In genomic region chr16:70659546-70659945, GRCh38 we compare ENCODE assay signal across 20 cellular contexts. TPM values are rescaled to one million over a fixed set of nuclear protein-coding genes. Genes with fewer than 3 reads are reported as not detected.
DNase-seq lines count a peak whose midpoint lies in the region; ATAC-seq, FAIRE-seq and TF ChIP-seq lines count a peak whose summit lies in the region.
"Had no signal": no experiment of that assay in that cellular context is flagged by ENCODE, and none has a peak within 500 bp of the region (broad histone marks: within the 10 kb centered on the region; RNA-seq: fewer than 3 reads in every experiment).

No MANE protein-coding gene starts in this region.

- H3K27ac ChIP-seq in HEK293 (ENCODE audit: extremely low read depth, low read depth, low read length) (no peak overlapping the region), GM12878 (ENCODE audit: control insufficient read depth, insufficient read depth) (no peak overlapping the region)
- H3K27ac ChIP-seq: C4-2B, GM23248 had no signal

- H3K4me3 ChIP-seq in HEK293 (ENCODE audit: low read depth, low read length), result no peak overlapping the region
- H3K4me3 ChIP-seq in GM12878, result no peak overlapping the region
- H3K4me3 ChIP-seq: GM23248 had no signal

- CTCF ChIA-PET in HEK293 (lab: Yijun Ruan, JAX), result interaction anchor here (0.9 kb wide), 1 partner anchor 290 kb away, joined by 4 read pairs; no protein-coding TSS in a partner anchor
- CTCF ChIA-PET in GM12878 (lab: Yijun Ruan, JAX), result interaction anchor here (0.6 to 0.7 kb wide), 3 partner anchors 95 to 290 kb away, joined by 3 to 4 read pairs (median 3); no protein-coding TSS in a partner anchor

- no peaks in the 10 kb centered on the region for H4K20me1 ChIP-seq in GM12878 (ENCODE audit: control insufficient read depth, insufficient read depth)

- TF ChIP-seq POLR2A in GM12878 (IDR thresholded peaks at IDR 0.05; ENCODE audit: low read depth, low read length), result no peak

- no peak for TF ChIP-seq CTCF in HEK293 (tag by site-specific recombination; IDR thresholded peaks at IDR 0.05)
- no peak for TF ChIP-seq CTCF in GM12878 (IDR thresholded peaks at IDR 0.05 in 2 of 3, conservative IDR thresholded peaks at IDR 0.05 in 1 of 3; ENCODE audit: control insufficient read depth in 2 of 3, extremely low read depth in 1 of 3, insufficient read depth in 1 of 3, low read depth in 3 of 3, low read length in 3 of 3)

- H3K4me1 ChIP-seq in HEK293 (ENCODE audit: control insufficient read depth, insufficient read depth, low read length), result no peaks in the 10 kb centered on the region
- no peaks in the 10 kb centered on the region for H3K4me1 ChIP-seq in GM12878 (ENCODE audit: control insufficient read depth, insufficient read depth, low read length)

- H3K4me1 Mint-ChIP-seq in activated T-cell treated with anti-CD3 and anti-CD28 coated beads, Interleukin-2, amount 50 U/mL, for 4 hours (ENCODE audit: low read depth), result no peaks in the 10 kb centered on the region

- DNase-seq in GM12878 (ENCODE audit: low read depth, low spot score) (no peak), mesenteric fat pad (ENCODE audit: low spot score) (peak; percentile 75), HTR-8/SVneo (ENCODE audit: insufficient read length, low spot score) (no peak), NCI-H774 (lab: John Stamatoyannopoulos, UW) (no peak)
- DNase-seq in activated T-cell treated with anti-CD3 and anti-CD28 coated beads, Interleukin-2, amount 50 U/mL, for 4 hours, result no peak
- DNase-seq: AML-193, DND-41, GM23248, KG1, MV-4-11, NCI-H187, NCI-H2107, NCI-H510A treated with DMSO at 0.1 percent for 48 hours, NCI-H82, SIG-M5 had no signal

- ATAC-seq in GM12878, result no peak
- no peak for ATAC-seq in activated T-cell treated with anti-CD3 and anti-CD28 coated beads, Interleukin-2, amount 50 U/mL, for 4 hours
- ATAC-seq in GM19455 (IDR thresholded peaks at IDR 0.05; ENCODE audit: unreplicated experiment), result no peak

- H3K36me3 Mint-ChIP-seq in activated T-cell treated with anti-CD3 and anti-CD28 coated beads, Interleukin-2, amount 50 U/mL, for 4 hours (ENCODE audit: insufficient read depth), result no peaks in the 10 kb centered on the region

- no peak for FAIRE-seq in GM12878 (lab: Jason Lieb, UNC)
- no peak for FAIRE-seq in HTR-8/SVneo (lab: Jason Lieb, UNC)
- FAIRE-seq: G401.6 had no signal

- H3K4me3 Mint-ChIP-seq in activated T-cell treated with anti-CD3 and anti-CD28 coated beads, Interleukin-2, amount 50 U/mL, for 4 hours, result no peak overlapping the region
- H3K4me3 Mint-ChIP-seq: T-helper 1 cell treated with Interleukin-12 subunit alpha and Interleukin-12 subunit beta and Interleukin-4 antibody, amounts not matched to agents 30 μg/mL and 1 μg/mL, for 36 hours had no signal

- no peaks in the 10 kb centered on the region for H3K79me2 ChIP-seq in GM12878 (ENCODE audit: control insufficient read depth, insufficient read depth, low read length)

- no peaks in the 10 kb centered on the region for H3K27me3 Mint-ChIP-seq in activated T-cell treated with anti-CD3 and anti-CD28 coated beads, Interleukin-2, amount 50 U/mL, for 4 hours (ENCODE audit: low read depth)

- H2AFZ ChIP-seq in GM12878 (ENCODE audit: control insufficient read depth, low read depth, low read length), result no peak overlapping the region
- H2AFZ ChIP-seq: GM23248 had no signal

- intact Hi-C loops in GM12878 (cut with micrococcal nuclease; ENCODE audit: unreplicated experiment), result loop anchor here (10.0 kb wide), 1 partner anchor 495 kb away; no protein-coding TSS in a partner anchor

- no peak for TF ChIP-seq EP300 in GM12878 (IDR thresholded peaks at IDR 0.05; ENCODE audit: borderline replicate concordance in 1 of 2, control insufficient read depth in 1 of 2, low read depth in 2 of 2, low read length in 2 of 2)

- 42% methylated on average over 12 of the region's 12 CpGs for WGBS in GM12878 (ENCODE audit: insufficient coverage, insufficient replicate concordance, low lambda C conversion rate, missing lambda C conversion rate)

- SMC1A ChIA-PET in GM12878 (lab: Charles Lee; ENCODE audit: uncharacterized antibody, unreplicated experiment), result no interaction called here

- peaks cover 0 to 16% of the 10 kb centered on the region in 2 experiments; a peak in 1 of 3 replicates for H3K36me3 ChIP-seq in HEK293 (ENCODE audit: control insufficient read depth in 2 of 2, insufficient read depth in 1 of 2, low read length in 2 of 2)
- no peaks in the 10 kb centered on the region for H3K36me3 ChIP-seq in GM12878 (ENCODE audit: control insufficient read depth in 2 of 2, insufficient read depth in 2 of 2, low read length in 1 of 2)

- no peak for TF ChIP-seq RAD21 in GM12878 (IDR thresholded peaks at IDR 0.05; ENCODE audit: insufficient read depth, low read depth, low read length)

- H3K27me3 ChIP-seq in GM12878 (replicated peaks in 1 of 2; ENCODE audit: control insufficient read depth in 2 of 2, insufficient read depth in 2 of 2, low read length in 1 of 2), result no peaks in the 10 kb centered on the region

- H3K9ac ChIP-seq in GM12878 (ENCODE audit: control insufficient read depth, insufficient read depth, low read length), result no peak overlapping the region
- H3K9ac ChIP-seq: GM23248 had no signal

- in situ Hi-C loops in GM12878 (cut with MboI), result no loop called here

- H3K9me3 Mint-ChIP-seq in activated T-cell treated with anti-CD3 and anti-CD28 coated beads, Interleukin-2, amount 50 U/mL, for 4 hours, result no peaks in the 10 kb centered on the region
- H3K9me3 Mint-ChIP-seq: T-helper 1 cell treated with Interleukin-12 subunit alpha and Interleukin-12 subunit beta and Interleukin-4 antibody, amounts not matched to agents 30 μg/mL and 1 μg/mL, for 36 hours had no signal

- H3K9me3 ChIP-seq in HEK293 (ENCODE audit: control insufficient read depth, insufficient read depth, low read depth, low read length) (no peaks in the 10 kb centered on the region), GM12878 (replicated peaks; ENCODE audit: control insufficient read depth, insufficient read depth, low read length) (no peaks in the 10 kb centered on the region)

- POLR2A ChIA-PET in HEK293 (lab: Yijun Ruan, JAX), result no interaction called here
- POLR2A ChIA-PET in GM12878 (lab: Charles Lee), result interaction anchor here (0.7 kb wide), 1 partner anchor 46 kb away, joined by 3 read pairs; no protein-coding TSS in a partner anchor

- H3K4me2 ChIP-seq in GM12878 (ENCODE audit: control insufficient read depth, insufficient read depth), result no peak overlapping the region

- BruUV-seq in GM12878 (replicated peaks; lab: Mats Ljungman, UMichigan), result no TSS peak

- RAD21 ChIA-PET in GM12878 (lab: Charles Lee; ENCODE audit: unreplicated experiment), result no interaction called here

TF ChIP-seq in HEK293, 187 proteins besides CTCF, POLR2A, EP300 and RAD21 (continues in another document):
- TF ChIP-seq ZNF311 (tag by site-specific recombination; IDR thresholded peaks at IDR 0.05; ENCODE audit: borderline replicate concordance), result no peak
- peak; percentile 24; the same call in 1 of the 2 replicates for TF ChIP-seq SP2 (tag by site-specific recombination; IDR thresholded peaks at IDR 0.05)
- TF ChIP-seq FEZF1 (tag by site-specific recombination; IDR thresholded peaks at IDR 0.05), result no peak

RNA-seq across cellular contexts. Expression of gene IL34, which starts 13.2 kb away (rescaled TPM):
- total RNA-seq in GM12878 (2013; cell fraction: nucleolus; rRNA removed), result not detected in 2 replicates
- 0.65 TPM in 1 of 2 replicates, not detected in the other for total RNA-seq in GM12878 (2014; rRNA removed)
- total RNA-seq in GM12878 (2014; rRNA removed; fragmentation: Illumina TruSeq; extraction: Trizol), result not detected in 2 replicates
- not detected in 2 replicates for total RNA-seq in GM12878 (2021)
- polyA plus RNA-seq in GM12878 (2011; ENCODE audit: low read depth), result not detected
- polyA plus RNA-seq in GM12878 (2011; rRNA removed), result not detected in 2 replicates
- polyA plus RNA-seq in GM12878 (2011; cell fraction: cytosol; rRNA removed), result 0.09 TPM in 1 of 2 replicates, not detected in the other
- not detected in 2 replicates for polyA plus RNA-seq in GM12878 (2011; cell fraction: nucleus; rRNA removed)
- polyA plus RNA-seq in GM12878 (2012), result 0.08 TPM in 1 of 2 replicates, not detected in the other
- polyA plus RNA-seq in GM12878 (2014; fragmentation: Illumina TruSeq; extraction: Trizol), result 0.40 TPM in 1 of 2 replicates, not detected in the other
- not detected for polyA plus RNA-seq in GM12878 (2014; fragmentation: Nextera tagmentation; extraction: Ambion mirVana)
- polyA plus RNA-seq in GM12878 (2014; rRNA removed), result 0.27 TPM in 1 of 2 replicates, not detected in the other
- polyA plus RNA-seq in GM12878 (2016; fragmentation: Nextera tagmentation; extraction: Ambion mirVana), result not detected
- not detected in 2 replicates for polyA minus RNA-seq in GM12878 (2011; rRNA and poly(A)+ RNA removed)
- not detected in 2 replicates for polyA minus RNA-seq in GM12878 (2011; cell fraction: cytosol; rRNA and poly(A)+ RNA removed)
- polyA minus RNA-seq in GM12878 (2011; cell fraction: nucleus; rRNA and poly(A)+ RNA removed), result not detected in 2 replicates
- 2.4 TPM for total RNA-seq in mesenteric fat pad
- total RNA-seq in activated T-cell treated with anti-CD3 and anti-CD28 coated beads, Interleukin-2, amount 50 U/mL, for 4 hours, result under 1 TPM; 0.13 to 0.24 (median 0.13) TPM
- total RNA-seq: GM23248 had no signal
- polyA plus RNA-seq: GM23248 had no signal

RNA-seq across cellular contexts. Expression of gene MTSS2, which starts 26.3 kb away (rescaled TPM):
- total RNA-seq in GM12878 (2013; cell fraction: nucleolus; rRNA removed), result 0.21 and 0.27 TPM in 2 replicates
- total RNA-seq in GM12878 (2014; rRNA removed) (under 0.01 and 0.16 TPM in 2 replicates), GM12878 (2014; rRNA removed; fragmentation: Illumina TruSeq; extraction: Trizol) (0.13 TPM in 1 of 2 replicates, not detected in the other), GM12878 (2021) (0.51 and 0.74 TPM in 2 replicates), mesenteric fat pad (50.3 TPM)
- not detected for polyA plus RNA-seq in GM12878 (2011; ENCODE audit: low read depth)
- polyA plus RNA-seq in GM12878 (2011; rRNA removed) (0.01 and 0.05 TPM in 2 replicates), GM12878 (2014; fragmentation: Illumina TruSeq; extraction: Trizol) (0.03 and 0.25 TPM in 2 replicates), GM12878 (2014; fragmentation: Nextera tagmentation; extraction: Ambion mirVana) (not detected), GM12878 (2014; rRNA removed) (0.11 and 0.14 TPM in 2 replicates), GM12878 (2016; fragmentation: Nextera tagmentation; extraction: Ambion mirVana) (not detected)
- polyA plus RNA-seq in GM12878 (2011; cell fraction: cytosol; rRNA removed), result 0.01 and 0.05 TPM in 2 replicates
- 0.24 and 0.76 TPM in 2 replicates for polyA plus RNA-seq in GM12878 (2011; cell fraction: nucleus; rRNA removed)
- polyA plus RNA-seq in GM12878 (2012), result 0.06 and 0.39 TPM in 2 replicates
- not detected in 2 replicates for polyA minus RNA-seq in GM12878 (2011; rRNA and poly(A)+ RNA removed)
- 0.40 and 1.1 TPM in 2 replicates for polyA minus RNA-seq in GM12878 (2011; cell fraction: cytosol; rRNA and poly(A)+ RNA removed)
- polyA minus RNA-seq in GM12878 (2011; cell fraction: nucleus; rRNA and poly(A)+ RNA removed), result 0.48 TPM in 1 of 2 replicates, not detected in the other
- total RNA-seq in activated T-cell treated with anti-CD3 and anti-CD28 coated beads, Interleukin-2, amount 50 U/mL, for 4 hours, result 1 to 10 TPM; 1.9 to 7.3 (median 4.3) TPM
